ENCODE assay signal across 1 cellular context in the genomic region with DNA sequence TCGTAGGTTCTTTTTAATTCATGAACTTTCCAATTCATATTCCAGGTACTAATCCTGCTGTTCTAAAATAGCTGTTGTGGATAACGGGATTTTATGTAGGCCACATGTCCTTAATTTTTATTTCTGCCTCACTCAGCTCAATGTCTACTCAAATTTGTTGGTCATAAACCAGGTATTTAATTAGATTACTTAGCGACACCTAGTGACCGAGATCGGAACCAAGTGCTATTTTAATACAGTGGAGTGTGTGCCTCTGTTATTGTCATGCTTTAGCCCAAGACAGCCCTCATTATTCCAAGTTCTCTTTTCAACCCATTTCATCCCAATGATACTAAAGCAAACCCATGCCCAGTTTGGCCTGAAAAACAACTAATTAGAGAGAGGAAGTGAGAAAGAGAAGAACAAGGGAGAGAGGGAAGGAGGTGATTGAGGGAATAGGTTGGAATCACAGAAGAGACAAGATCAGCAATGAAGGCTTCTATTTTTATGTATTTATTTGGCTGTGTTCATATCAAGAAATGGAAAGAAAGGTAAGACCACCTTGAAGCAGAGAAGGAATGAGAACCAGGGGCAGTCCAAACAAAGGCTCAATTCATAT.
TF ChIP-seq lines count a peak whose summit lies in the region.

No MANE protein-coding gene starts in this region.

TF ChIP-seq in WTC11, 78 proteins besides CTCF, POLR2A, EP300 and RAD21 (continued from another document):
- TF ChIP-seq, protein P1, sequence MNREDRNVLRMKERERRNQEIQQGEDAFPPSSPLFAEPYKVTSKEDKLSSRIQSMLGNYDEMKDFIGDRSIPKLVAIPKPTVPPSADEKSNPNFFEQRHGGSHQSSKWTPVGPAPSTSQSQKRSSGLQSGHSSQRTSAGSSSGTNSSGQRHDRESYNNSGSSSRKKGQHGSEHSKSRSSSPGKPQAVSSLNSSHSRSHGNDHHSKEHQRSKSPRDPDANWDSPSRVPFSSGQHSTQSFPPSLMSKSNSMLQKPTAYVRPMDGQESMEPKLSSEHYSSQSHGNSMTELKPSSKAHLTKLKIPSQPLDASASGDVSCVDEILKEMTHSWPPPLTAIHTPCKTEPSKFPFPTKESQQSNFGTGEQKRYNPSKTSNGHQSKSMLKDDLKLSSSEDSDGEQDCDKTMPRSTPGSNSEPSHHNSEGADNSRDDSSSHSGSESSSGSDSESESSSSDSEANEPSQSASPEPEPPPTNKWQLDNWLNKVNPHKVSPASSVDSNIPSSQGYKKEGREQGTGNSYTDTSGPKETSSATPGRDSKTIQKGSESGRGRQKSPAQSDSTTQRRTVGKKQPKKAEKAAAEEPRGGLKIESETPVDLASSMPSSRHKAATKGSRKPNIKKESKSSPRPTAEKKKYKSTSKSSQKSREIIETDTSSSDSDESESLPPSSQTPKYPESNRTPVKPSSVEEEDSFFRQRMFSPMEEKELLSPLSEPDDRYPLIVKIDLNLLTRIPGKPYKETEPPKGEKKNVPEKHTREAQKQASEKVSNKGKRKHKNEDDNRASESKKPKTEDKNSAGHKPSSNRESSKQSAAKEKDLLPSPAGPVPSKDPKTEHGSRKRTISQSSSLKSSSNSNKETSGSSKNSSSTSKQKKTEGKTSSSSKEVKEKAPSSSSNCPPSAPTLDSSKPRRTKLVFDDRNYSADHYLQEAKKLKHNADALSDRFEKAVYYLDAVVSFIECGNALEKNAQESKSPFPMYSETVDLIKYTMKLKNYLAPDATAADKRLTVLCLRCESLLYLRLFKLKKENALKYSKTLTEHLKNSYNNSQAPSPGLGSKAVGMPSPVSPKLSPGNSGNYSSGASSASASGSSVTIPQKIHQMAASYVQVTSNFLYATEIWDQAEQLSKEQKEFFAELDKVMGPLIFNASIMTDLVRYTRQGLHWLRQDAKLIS (CRISPR knock-in tag; IDR thresholded peaks at IDR 0.05; ENCODE audit: borderline replicate concordance) = no peak
- TF ChIP-seq, protein P2, sequence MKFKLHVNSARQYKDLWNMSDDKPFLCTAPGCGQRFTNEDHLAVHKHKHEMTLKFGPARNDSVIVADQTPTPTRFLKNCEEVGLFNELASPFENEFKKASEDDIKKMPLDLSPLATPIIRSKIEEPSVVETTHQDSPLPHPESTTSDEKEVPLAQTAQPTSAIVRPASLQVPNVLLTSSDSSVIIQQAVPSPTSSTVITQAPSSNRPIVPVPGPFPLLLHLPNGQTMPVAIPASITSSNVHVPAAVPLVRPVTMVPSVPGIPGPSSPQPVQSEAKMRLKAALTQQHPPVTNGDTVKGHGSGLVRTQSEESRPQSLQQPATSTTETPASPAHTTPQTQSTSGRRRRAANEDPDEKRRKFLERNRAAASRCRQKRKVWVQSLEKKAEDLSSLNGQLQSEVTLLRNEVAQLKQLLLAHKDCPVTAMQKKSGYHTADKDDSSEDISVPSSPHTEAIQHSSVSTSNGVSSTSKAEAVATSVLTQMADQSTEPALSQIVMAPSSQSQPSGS (CRISPR knock-in tag; IDR thresholded peaks at IDR 0.05; ENCODE audit: borderline replicate concordance, low read depth) = no peak
- TF ChIP-seq, protein P3, sequence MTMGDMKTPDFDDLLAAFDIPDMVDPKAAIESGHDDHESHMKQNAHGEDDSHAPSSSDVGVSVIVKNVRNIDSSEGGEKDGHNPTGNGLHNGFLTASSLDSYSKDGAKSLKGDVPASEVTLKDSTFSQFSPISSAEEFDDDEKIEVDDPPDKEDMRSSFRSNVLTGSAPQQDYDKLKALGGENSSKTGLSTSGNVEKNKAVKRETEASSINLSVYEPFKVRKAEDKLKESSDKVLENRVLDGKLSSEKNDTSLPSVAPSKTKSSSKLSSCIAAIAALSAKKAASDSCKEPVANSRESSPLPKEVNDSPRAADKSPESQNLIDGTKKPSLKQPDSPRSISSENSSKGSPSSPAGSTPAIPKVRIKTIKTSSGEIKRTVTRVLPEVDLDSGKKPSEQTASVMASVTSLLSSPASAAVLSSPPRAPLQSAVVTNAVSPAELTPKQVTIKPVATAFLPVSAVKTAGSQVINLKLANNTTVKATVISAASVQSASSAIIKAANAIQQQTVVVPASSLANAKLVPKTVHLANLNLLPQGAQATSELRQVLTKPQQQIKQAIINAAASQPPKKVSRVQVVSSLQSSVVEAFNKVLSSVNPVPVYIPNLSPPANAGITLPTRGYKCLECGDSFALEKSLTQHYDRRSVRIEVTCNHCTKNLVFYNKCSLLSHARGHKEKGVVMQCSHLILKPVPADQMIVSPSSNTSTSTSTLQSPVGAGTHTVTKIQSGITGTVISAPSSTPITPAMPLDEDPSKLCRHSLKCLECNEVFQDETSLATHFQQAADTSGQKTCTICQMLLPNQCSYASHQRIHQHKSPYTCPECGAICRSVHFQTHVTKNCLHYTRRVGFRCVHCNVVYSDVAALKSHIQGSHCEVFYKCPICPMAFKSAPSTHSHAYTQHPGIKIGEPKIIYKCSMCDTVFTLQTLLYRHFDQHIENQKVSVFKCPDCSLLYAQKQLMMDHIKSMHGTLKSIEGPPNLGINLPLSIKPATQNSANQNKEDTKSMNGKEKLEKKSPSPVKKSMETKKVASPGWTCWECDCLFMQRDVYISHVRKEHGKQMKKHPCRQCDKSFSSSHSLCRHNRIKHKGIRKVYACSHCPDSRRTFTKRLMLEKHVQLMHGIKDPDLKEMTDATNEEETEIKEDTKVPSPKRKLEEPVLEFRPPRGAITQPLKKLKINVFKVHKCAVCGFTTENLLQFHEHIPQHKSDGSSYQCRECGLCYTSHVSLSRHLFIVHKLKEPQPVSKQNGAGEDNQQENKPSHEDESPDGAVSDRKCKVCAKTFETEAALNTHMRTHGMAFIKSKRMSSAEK (CRISPR knock-in tag; IDR thresholded peaks at IDR 0.05; ENCODE audit: borderline replicate concordance) = no peak
- TF ChIP-seq NFATC4 (CRISPR knock-in tag; IDR thresholded peaks at IDR 0.05) = no peak
